In genomic region chr16:2751577-2752034, GRCh38 we compare ENCODE assay signal across 1 cellular context.
TF ChIP-seq lines count a peak whose summit lies in the region.

No MANE protein-coding gene starts in this region.

TF ChIP-seq in HepG2, 621 proteins besides CTCF, POLR2A, EP300 and RAD21 (continued from another document and continues in another):
- TF ChIP-seq PRDM4 (CRISPR knock-in tag; IDR thresholded peaks at IDR 0.05; ENCODE audit: borderline replicate concordance), result no peak
- peak; percentile 29; the same call in 1 of the 2 replicates for TF ChIP-seq KMT2A (CRISPR knock-in tag; IDR thresholded peaks at IDR 0.05)
- no peak for TF ChIP-seq PCBP1 (IDR thresholded peaks at IDR 0.05; ENCODE audit: borderline replicate concordance, low read depth, low read length)
- 0 out of 2 replicates have a peak, but pooled peaks have one; percentile 57 for TF ChIP-seq MLLT10 (CRISPR knock-in tag; IDR thresholded peaks at IDR 0.05)
- no peak for TF ChIP-seq TAF15 (IDR thresholded peaks at IDR 0.05; ENCODE audit: low read depth, low read length, poor library complexity, severe bottlenecking)
- no peak for TF ChIP-seq ZKSCAN5 (CRISPR knock-in tag; IDR thresholded peaks at IDR 0.05)
- TF ChIP-seq PAF1 (CRISPR knock-in tag; IDR thresholded peaks at IDR 0.05), result no peak; the same call in 1 of the 2 replicates
- no peak for TF ChIP-seq ZNF841 (CRISPR knock-in tag; IDR thresholded peaks at IDR 0.05; ENCODE audit: borderline replicate concordance)
- TF ChIP-seq RFX5 (IDR thresholded peaks at IDR 0.05; ENCODE audit: low read depth, low read length), result no peak
- TF ChIP-seq ZNF549 (CRISPR knock-in tag; IDR thresholded peaks at IDR 0.05), result no peak
- TF ChIP-seq ELF3 (CRISPR knock-in tag; IDR thresholded peaks at IDR 0.05), result peak; percentile 59
- TF ChIP-seq ZNF512B (CRISPR knock-in tag; IDR thresholded peaks at IDR 0.05; ENCODE audit: borderline replicate concordance), result 0 out of 2 replicates have a peak, but pooled peaks have one; percentile 40
- TF ChIP-seq ZNF615 (CRISPR knock-in tag; IDR thresholded peaks at IDR 0.05; ENCODE audit: borderline replicate concordance), result no peak
- TF ChIP-seq TBX3 (IDR thresholded peaks at IDR 0.05; ENCODE audit: borderline replicate concordance), result no peak
- TF ChIP-seq NR2F2 (IDR thresholded peaks at IDR 0.05; ENCODE audit: borderline replicate concordance, low read depth), result no peak
- TF ChIP-seq, protein P1, sequence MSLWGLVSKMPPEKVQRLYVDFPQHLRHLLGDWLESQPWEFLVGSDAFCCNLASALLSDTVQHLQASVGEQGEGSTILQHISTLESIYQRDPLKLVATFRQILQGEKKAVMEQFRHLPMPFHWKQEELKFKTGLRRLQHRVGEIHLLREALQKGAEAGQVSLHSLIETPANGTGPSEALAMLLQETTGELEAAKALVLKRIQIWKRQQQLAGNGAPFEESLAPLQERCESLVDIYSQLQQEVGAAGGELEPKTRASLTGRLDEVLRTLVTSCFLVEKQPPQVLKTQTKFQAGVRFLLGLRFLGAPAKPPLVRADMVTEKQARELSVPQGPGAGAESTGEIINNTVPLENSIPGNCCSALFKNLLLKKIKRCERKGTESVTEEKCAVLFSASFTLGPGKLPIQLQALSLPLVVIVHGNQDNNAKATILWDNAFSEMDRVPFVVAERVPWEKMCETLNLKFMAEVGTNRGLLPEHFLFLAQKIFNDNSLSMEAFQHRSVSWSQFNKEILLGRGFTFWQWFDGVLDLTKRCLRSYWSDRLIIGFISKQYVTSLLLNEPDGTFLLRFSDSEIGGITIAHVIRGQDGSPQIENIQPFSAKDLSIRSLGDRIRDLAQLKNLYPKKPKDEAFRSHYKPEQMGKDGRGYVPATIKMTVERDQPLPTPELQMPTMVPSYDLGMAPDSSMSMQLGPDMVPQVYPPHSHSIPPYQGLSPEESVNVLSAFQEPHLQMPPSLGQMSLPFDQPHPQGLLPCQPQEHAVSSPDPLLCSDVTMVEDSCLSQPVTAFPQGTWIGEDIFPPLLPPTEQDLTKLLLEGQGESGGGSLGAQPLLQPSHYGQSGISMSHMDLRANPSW (CRISPR knock-in tag; IDR thresholded peaks at IDR 0.05; ENCODE audit: borderline replicate concordance), result no peak
- TF ChIP-seq MXD4 (CRISPR knock-in tag; IDR thresholded peaks at IDR 0.05), result no peak
- no peak for TF ChIP-seq CCAR2 (optimal IDR thresholded peaks at IDR 0.05; ENCODE audit: low read depth, low read length)
- no peak for TF ChIP-seq KAT8 (CRISPR knock-in tag; IDR thresholded peaks at IDR 0.05)
- no peak; the same call in 1 of the 2 replicates for TF ChIP-seq GATAD2A (CRISPR knock-in tag; IDR thresholded peaks at IDR 0.05)
- no peak for TF ChIP-seq ETV6 (CRISPR knock-in tag; conservative IDR thresholded peaks at IDR 0.05)
- no peak for TF ChIP-seq DDIT3 (CRISPR knock-in tag; IDR thresholded peaks at IDR 0.05)
- TF ChIP-seq PTBP1 (IDR thresholded peaks at IDR 0.05; ENCODE audit: low read depth, low read length, poor library complexity, severe bottlenecking), result no peak
- no peak for TF ChIP-seq PBX3 (CRISPR knock-in tag; IDR thresholded peaks at IDR 0.05; ENCODE audit: borderline replicate concordance)
- TF ChIP-seq MYNN (CRISPR knock-in tag; IDR thresholded peaks at IDR 0.05; ENCODE audit: low read depth), result no peak
- no peak; the same call in 1 of the 2 replicates for TF ChIP-seq DMAP1 (CRISPR knock-in tag; IDR thresholded peaks at IDR 0.05)
- TF ChIP-seq, protein P2, sequence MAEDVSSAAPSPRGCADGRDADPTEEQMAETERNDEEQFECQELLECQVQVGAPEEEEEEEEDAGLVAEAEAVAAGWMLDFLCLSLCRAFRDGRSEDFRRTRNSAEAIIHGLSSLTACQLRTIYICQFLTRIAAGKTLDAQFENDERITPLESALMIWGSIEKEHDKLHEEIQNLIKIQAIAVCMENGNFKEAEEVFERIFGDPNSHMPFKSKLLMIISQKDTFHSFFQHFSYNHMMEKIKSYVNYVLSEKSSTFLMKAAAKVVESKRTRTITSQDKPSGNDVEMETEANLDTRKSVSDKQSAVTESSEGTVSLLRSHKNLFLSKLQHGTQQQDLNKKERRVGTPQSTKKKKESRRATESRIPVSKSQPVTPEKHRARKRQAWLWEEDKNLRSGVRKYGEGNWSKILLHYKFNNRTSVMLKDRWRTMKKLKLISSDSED (CRISPR knock-in tag; IDR thresholded peaks at IDR 0.05), result no peak
- TF ChIP-seq ZNF761 (CRISPR knock-in tag; conservative IDR thresholded peaks at IDR 0.05), result no peak; the same call in 1 of the 2 replicates
- TF ChIP-seq FLYWCH1 (CRISPR knock-in tag; IDR thresholded peaks at IDR 0.05), result peak; percentile 63; the same call in 1 of the 2 replicates
- no peak for TF ChIP-seq NR1H2 (CRISPR knock-in tag; IDR thresholded peaks at IDR 0.05; ENCODE audit: borderline replicate concordance, low read depth)
- TF ChIP-seq, protein P3, sequence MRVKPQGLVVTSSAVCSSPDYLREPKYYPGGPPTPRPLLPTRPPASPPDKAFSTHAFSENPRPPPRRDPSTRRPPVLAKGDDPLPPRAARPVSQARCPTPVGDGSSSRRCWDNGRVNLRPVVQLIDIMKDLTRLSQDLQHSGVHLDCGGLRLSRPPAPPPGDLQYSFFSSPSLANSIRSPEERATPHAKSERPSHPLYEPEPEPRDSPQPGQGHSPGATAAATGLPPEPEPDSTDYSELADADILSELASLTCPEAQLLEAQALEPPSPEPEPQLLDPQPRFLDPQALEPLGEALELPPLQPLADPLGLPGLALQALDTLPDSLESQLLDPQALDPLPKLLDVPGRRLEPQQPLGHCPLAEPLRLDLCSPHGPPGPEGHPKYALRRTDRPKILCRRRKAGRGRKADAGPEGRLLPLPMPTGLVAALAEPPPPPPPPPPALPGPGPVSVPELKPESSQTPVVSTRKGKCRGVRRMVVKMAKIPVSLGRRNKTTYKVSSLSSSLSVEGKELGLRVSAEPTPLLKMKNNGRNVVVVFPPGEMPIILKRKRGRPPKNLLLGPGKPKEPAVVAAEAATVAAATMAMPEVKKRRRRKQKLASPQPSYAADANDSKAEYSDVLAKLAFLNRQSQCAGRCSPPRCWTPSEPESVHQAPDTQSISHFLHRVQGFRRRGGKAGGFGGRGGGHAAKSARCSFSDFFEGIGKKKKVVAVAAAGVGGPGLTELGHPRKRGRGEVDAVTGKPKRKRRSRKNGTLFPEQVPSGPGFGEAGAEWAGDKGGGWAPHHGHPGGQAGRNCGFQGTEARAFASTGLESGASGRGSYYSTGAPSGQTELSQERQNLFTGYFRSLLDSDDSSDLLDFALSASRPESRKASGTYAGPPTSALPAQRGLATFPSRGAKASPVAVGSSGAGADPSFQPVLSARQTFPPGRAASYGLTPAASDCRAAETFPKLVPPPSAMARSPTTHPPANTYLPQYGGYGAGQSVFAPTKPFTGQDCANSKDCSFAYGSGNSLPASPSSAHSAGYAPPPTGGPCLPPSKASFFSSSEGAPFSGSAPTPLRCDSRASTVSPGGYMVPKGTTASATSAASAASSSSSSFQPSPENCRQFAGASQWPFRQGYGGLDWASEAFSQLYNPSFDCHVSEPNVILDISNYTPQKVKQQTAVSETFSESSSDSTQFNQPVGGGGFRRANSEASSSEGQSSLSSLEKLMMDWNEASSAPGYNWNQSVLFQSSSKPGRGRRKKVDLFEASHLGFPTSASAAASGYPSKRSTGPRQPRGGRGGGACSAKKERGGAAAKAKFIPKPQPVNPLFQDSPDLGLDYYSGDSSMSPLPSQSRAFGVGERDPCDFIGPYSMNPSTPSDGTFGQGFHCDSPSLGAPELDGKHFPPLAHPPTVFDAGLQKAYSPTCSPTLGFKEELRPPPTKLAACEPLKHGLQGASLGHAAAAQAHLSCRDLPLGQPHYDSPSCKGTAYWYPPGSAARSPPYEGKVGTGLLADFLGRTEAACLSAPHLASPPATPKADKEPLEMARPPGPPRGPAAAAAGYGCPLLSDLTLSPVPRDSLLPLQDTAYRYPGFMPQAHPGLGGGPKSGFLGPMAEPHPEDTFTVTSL (CRISPR knock-in tag; IDR thresholded peaks at IDR 0.05; ENCODE audit: borderline replicate concordance), result no peak
- TF ChIP-seq CENPT (CRISPR knock-in tag; IDR thresholded peaks at IDR 0.05; ENCODE audit: low read depth), result no peak
- TF ChIP-seq, protein P4, sequence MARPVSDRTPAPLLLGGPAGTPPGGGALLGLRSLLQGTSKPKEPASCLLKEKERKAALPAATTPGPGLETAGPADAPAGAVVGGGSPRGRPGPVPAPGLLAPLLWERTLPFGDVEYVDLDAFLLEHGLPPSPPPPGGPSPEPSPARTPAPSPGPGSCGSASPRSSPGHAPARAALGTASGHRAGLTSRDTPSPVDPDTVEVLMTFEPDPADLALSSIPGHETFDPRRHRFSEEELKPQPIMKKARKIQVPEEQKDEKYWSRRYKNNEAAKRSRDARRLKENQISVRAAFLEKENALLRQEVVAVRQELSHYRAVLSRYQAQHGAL (CRISPR knock-in tag; IDR thresholded peaks at IDR 0.05; ENCODE audit: not compliant biosample characterization), result no peak
- TF ChIP-seq TGIF2 (CRISPR knock-in tag; IDR thresholded peaks at IDR 0.05), result no peak
- no peak for TF ChIP-seq THYN1 (CRISPR knock-in tag; IDR thresholded peaks at IDR 0.05; ENCODE audit: borderline replicate concordance, low read depth)
- TF ChIP-seq RFX3 (CRISPR knock-in tag; IDR thresholded peaks at IDR 0.05), result no peak
- TF ChIP-seq, protein P5, sequence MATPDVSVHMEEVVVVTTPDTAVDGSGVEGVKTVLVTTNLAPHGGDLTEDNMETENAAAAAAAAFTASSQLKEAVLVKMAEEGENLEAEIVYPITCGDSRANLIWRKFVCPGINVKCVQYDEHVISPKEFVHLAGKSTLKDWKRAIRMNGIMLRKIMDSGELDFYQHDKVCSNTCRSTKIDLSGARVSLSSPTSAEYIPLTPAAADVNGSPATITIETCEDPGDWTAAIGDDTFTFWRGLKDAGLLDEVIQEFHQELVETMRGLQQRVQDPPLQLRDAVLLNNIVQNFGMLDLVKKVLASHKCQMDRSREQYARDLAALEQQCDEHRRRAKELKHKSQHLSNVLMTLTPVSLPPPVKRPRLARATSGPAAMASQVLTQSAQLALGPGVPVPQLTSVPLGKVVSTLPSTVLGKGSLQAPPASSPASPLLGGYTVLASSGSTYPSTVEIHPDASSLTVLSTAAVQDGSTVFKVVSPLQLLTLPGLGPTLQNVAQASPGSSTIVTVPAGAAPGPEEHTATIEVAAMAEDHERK (CRISPR knock-in tag; IDR thresholded peaks at IDR 0.05; ENCODE audit: low read depth), result no peak
- TF ChIP-seq ZNF251 (CRISPR knock-in tag; IDR thresholded peaks at IDR 0.05), result no peak
- 0 out of 2 replicates have a peak, but pooled peaks have one; percentile 74 for TF ChIP-seq ZNF563 (CRISPR knock-in tag; IDR thresholded peaks at IDR 0.05)
- peak; percentile 66 for TF ChIP-seq PATZ1 (CRISPR knock-in tag; IDR thresholded peaks at IDR 0.05)
- no peak for TF ChIP-seq KAT2B (IDR thresholded peaks at IDR 0.05; ENCODE audit: borderline replicate concordance, low read depth, low read length)
